Comparison of ENCODE assay signal across 11 cellular contexts in genomic region chr2:66700181-66700686, GRCh38.
DNase-seq lines count a peak whose midpoint lies in the region; ATAC-seq and TF ChIP-seq lines count a peak whose summit lies in the region.
"Had no signal": no experiment of that assay in that cellular context is flagged by ENCODE, and none has a peak within 500 bp of the region (broad histone marks: within the 10 kb centered on the region; RNA-seq: fewer than 3 reads in every experiment).

No MANE protein-coding gene starts in this region.

- H3K79me2 ChIP-seq in neural progenitor cell (ENCODE audit: low read depth) = no peaks in the 10 kb centered on the region

- H3K9me3 ChIP-seq in esophagus (ENCODE audit: control insufficient read depth in 2 of 2, insufficient read depth in 1 of 2, low read depth in 1 of 2, low read length in 1 of 2) = no peaks in the 10 kb centered on the region
- H3K9me3 ChIP-seq in neural progenitor cell (ENCODE audit: low read depth) = no peaks in the 10 kb centered on the region

- H3K27me3 ChIP-seq in esophagus (ENCODE audit: control insufficient read depth in 1 of 2, insufficient read depth in 2 of 2, low read length in 2 of 2) (no peaks in the 10 kb centered on the region), neural progenitor cell (no peaks in the 10 kb centered on the region)

- H3K4me2 ChIP-seq in neural progenitor cell = peak overlapping the region; percentile 35

- H4K20me1 ChIP-seq in neural progenitor cell (ENCODE audit: low read depth) = no peaks in the 10 kb centered on the region

- TF ChIP-seq CTCF in Calu3 (IDR thresholded peaks at IDR 0.05; ENCODE audit: unreplicated experiment) (no peak), neural progenitor cell (IDR thresholded peaks at IDR 0.05) (no peak)

- no peak for ATAC-seq in HG03108 (IDR thresholded peaks at IDR 0.05; ENCODE audit: unreplicated experiment)

- H3K9me3 Mint-ChIP-seq in Calu3 (ENCODE audit: low read depth, unreplicated experiment) = no peaks in the 10 kb centered on the region
- H3K9me3 Mint-ChIP-seq in neural progenitor cell = no peaks in the 10 kb centered on the region
- no peaks in the 10 kb centered on the region for H3K9me3 Mint-ChIP-seq in activated CD4-positive, alpha-beta T cell treated with anti-CD3 and anti-CD28 coated beads, Interleukin-2, amount 10 ng/mL, durations not matched to agents 7 days and 5 days
- peaks cover 0 to 2% (median 0%) of the 10 kb centered on the region in 6 donors for H3K9me3 Mint-ChIP-seq in immature natural killer cell

- POLR2A ChIA-PET in activated CD4-positive, alpha-beta T cell treated with anti-CD3 and anti-CD28 coated beads, Interleukin-2, amount 10 ng/mL, durations not matched to agents 7 days and 5 days (lab: Charles Lee) = no interaction called here

- no peak overlapping the region for H2AFZ ChIP-seq in neural progenitor cell (replicated peaks)

- H3K4me1 Mint-ChIP-seq in Calu3 (ENCODE audit: low read depth, unreplicated experiment) = peaks cover 23% of the 10 kb centered on the region
- peaks cover 57% of the 10 kb centered on the region for H3K4me1 Mint-ChIP-seq in neural progenitor cell
- H3K4me1 Mint-ChIP-seq in activated CD4-positive, alpha-beta T cell treated with anti-CD3 and anti-CD28 coated beads, Interleukin-2, amount 10 ng/mL, durations not matched to agents 7 days and 5 days = no peaks in the 10 kb centered on the region
- no peaks in the 10 kb centered on the region for H3K4me1 Mint-ChIP-seq in immature natural killer cell

- H3K9ac ChIP-seq in neural progenitor cell = no peak overlapping the region

- CTCF ChIA-PET in Calu3 (lab: Charles Lee) = interaction anchor here (0.7 kb wide), 1 partner anchor 576 kb away, joined by 3 read pairs; no protein-coding TSS in a partner anchor
- CTCF ChIA-PET in activated CD4-positive, alpha-beta T cell treated with anti-CD3 and anti-CD28 coated beads, Interleukin-2, amount 10 ng/mL, durations not matched to agents 7 days and 5 days (lab: Charles Lee) = no interaction called here

- H3K27ac ChIP-seq in esophagus (ENCODE audit: low read depth in 2 of 2, low read length in 1 of 2) (peak overlapping the region; percentile 72 to 82), neural progenitor cell (no peak overlapping the region)
- H3K27ac ChIP-seq: epithelial cell of prostate had no signal

- intact Hi-C loops in Calu3 (cut with micrococcal nuclease; ENCODE audit: unreplicated experiment) = loop anchor here (10.0 kb wide), 2 partner anchors 515 to 945 kb away; no protein-coding TSS in a partner anchor

- H3K4me3 Mint-ChIP-seq in Calu3 (ENCODE audit: low read depth, unreplicated experiment) = peak overlapping the region; percentile 28
- H3K4me3 Mint-ChIP-seq in neural progenitor cell = peak overlapping the region; percentile 30
- H3K4me3 Mint-ChIP-seq in activated CD4-positive, alpha-beta T cell treated with anti-CD3 and anti-CD28 coated beads, Interleukin-2, amount 10 ng/mL, durations not matched to agents 7 days and 5 days = no peak overlapping the region
- H3K4me3 Mint-ChIP-seq in immature natural killer cell = no peak overlapping the region

- H3K27me3 Mint-ChIP-seq in Calu3 (ENCODE audit: unreplicated experiment) (no peaks in the 10 kb centered on the region), neural progenitor cell (ENCODE audit: insufficient read depth, low read depth) (peaks cover 2% of the 10 kb centered on the region), immature natural killer cell (ENCODE audit: low read depth in 3 of 3) (peaks cover 0 to 1% (median 0%) of the 10 kb centered on the region in 3 donors)
- H3K27me3 Mint-ChIP-seq in activated CD4-positive, alpha-beta T cell treated with anti-CD3 and anti-CD28 coated beads, Interleukin-2, amount 10 ng/mL, durations not matched to agents 7 days and 5 days = no peaks in the 10 kb centered on the region

- H3K36me3 ChIP-seq in esophagus (ENCODE audit: control insufficient read depth in 2 of 2, insufficient read depth in 2 of 2, low read length in 1 of 2) (no peaks in the 10 kb centered on the region), neural progenitor cell (no peaks in the 10 kb centered on the region)

- no peaks in the 10 kb centered on the region for H3K36me3 Mint-ChIP-seq in Calu3 (ENCODE audit: insufficient read depth, unreplicated experiment)
- H3K36me3 Mint-ChIP-seq in neural progenitor cell = no peaks in the 10 kb centered on the region
- H3K36me3 Mint-ChIP-seq in activated CD4-positive, alpha-beta T cell treated with anti-CD3 and anti-CD28 coated beads, Interleukin-2, amount 10 ng/mL, durations not matched to agents 7 days and 5 days (ENCODE audit: low read depth) = no peaks in the 10 kb centered on the region
- no peaks in the 10 kb centered on the region for H3K36me3 Mint-ChIP-seq in immature natural killer cell

- H3F3A ChIP-seq in neural progenitor cell (ENCODE audit: low read depth) = peaks cover 7% of the 10 kb centered on the region

- H3K4me3 ChIP-seq in esophagus (ENCODE audit: low read depth in 1 of 2, low read length in 2 of 2) (no peak overlapping the region), neural progenitor cell (no peak overlapping the region)

- H3K4me1 ChIP-seq in esophagus (ENCODE audit: control insufficient read depth in 2 of 2, insufficient read depth in 2 of 2, low read length in 1 of 2) = no peaks in the 10 kb centered on the region
- H3K4me1 ChIP-seq in neural progenitor cell = peaks cover 33% of the 10 kb centered on the region

- DNase-seq in Calu3 = peak; percentile 28
- peak; percentile 10 for DNase-seq in NCI-H1105 treated with DMSO at 0.1 percent for 48 hours (lab: John Stamatoyannopoulos, UW)
- peak; percentile 33 for DNase-seq in neural progenitor cell (ENCODE audit: low spot score)
- no peak for DNase-seq in activated CD4-positive, alpha-beta T cell treated with anti-CD3 and anti-CD28 coated beads, Interleukin-2, amount 10 ng/mL, durations not matched to agents 7 days and 5 days
- no peak for DNase-seq in immature natural killer cell
- no peak for DNase-seq in germinal center (ENCODE audit: low spot score)
- DNase-seq: activated effector memory CD4-positive, alpha-beta T cell treated with Interleukin-2 at 50 U/mL for 16 hours; NCI-H1092 treated with DMSO at 0.1 percent for 48 hours had no signal

- WGBS in esophagus, 2 donors = 25 to 41% methylated on average over 4 of the region's 4 CpGs

- no TSS peak for BruUV-seq in Calu3 (replicated peaks; lab: Mats Ljungman, UMichigan)

- peak overlapping the region; percentile 57 for H3K27ac Mint-ChIP-seq in Calu3 (ENCODE audit: unreplicated experiment)
- H3K27ac Mint-ChIP-seq in neural progenitor cell = peak overlapping the region; percentile 55
- H3K27ac Mint-ChIP-seq in activated CD4-positive, alpha-beta T cell treated with anti-CD3 and anti-CD28 coated beads, Interleukin-2, amount 10 ng/mL, durations not matched to agents 7 days and 5 days = no peak overlapping the region
- H3K27ac Mint-ChIP-seq in immature natural killer cell = no peak overlapping the region

Comparison
In these comparisons a context has a peak if more than half of its experiments do, and no peak if none do; other contexts are left out.
1. DNase-seq: peak in Calu3 (single experiment), NCI-H1105 treated with DMSO at 0.1 percent for 48 hours (single experiment) and neural progenitor cell (single experiment); none in activated CD4-positive, alpha-beta T cell treated with anti-CD3 and anti-CD28 coated beads, Interleukin-2, amount 10 ng/mL, durations not matched to agents 7 days and 5 days (single experiment), immature natural killer cell (0 of 3) and germinal center (single experiment).
2. H3K27ac Mint-ChIP-seq: peak in Calu3 (single experiment) and neural progenitor cell (single experiment); none in activated CD4-positive, alpha-beta T cell treated with anti-CD3 and anti-CD28 coated beads, Interleukin-2, amount 10 ng/mL, durations not matched to agents 7 days and 5 days (single experiment) and immature natural killer cell (0 of 6).
3. H3K4me3 Mint-ChIP-seq: peak in Calu3 (single experiment) and neural progenitor cell (single experiment); none in activated CD4-positive, alpha-beta T cell treated with anti-CD3 and anti-CD28 coated beads, Interleukin-2, amount 10 ng/mL, durations not matched to agents 7 days and 5 days (single experiment) and immature natural killer cell (0 of 5).